ENCODE assay signal across 1 cellular context in the genomic region with DNA sequence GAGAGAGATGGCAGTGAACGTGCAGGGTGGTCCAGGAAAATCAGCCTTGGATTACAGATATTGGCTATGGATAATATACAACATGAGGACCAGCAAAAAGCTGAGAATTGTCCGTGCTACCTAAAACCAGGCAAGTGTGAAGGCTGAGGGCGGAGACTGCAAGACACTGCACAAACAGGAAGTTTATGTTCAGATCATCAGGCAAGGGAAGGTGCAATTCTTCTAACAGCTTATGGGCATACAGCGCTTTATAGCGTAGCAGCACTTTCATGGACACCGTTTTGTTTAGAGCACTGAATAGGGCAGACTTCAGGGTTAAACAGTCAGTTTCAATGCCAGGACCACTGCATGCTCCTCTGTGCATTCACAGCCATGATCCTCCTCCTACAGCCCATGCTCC.
TF ChIP-seq lines count a peak whose summit lies in the region.

No MANE protein-coding gene starts in this region.

TF ChIP-seq in H1, 55 proteins besides CTCF, POLR2A, EP300 and RAD21:
- TF ChIP-seq EZH2 (IDR thresholded peaks at IDR 0.05; ENCODE audit: low read depth, low read length, severe bottlenecking), result no peak
- no peak for TF ChIP-seq ZNF274 (IDR thresholded peaks at IDR 0.05; ENCODE audit: borderline replicate concordance, extremely low read depth, low read length)
- TF ChIP-seq GABPA (IDR thresholded peaks at IDR 0.05; ENCODE audit: borderline replicate concordance, insufficient read depth, low read length), result no peak
- no peak for TF ChIP-seq EGR1 (IDR thresholded peaks at IDR 0.05; ENCODE audit: borderline replicate concordance, low read depth, low read length)
- no peak for TF ChIP-seq CHD2 (IDR thresholded peaks at IDR 0.05; ENCODE audit: low read length)
- TF ChIP-seq TCF12 (IDR thresholded peaks at IDR 0.05; ENCODE audit: low read depth, low read length), result no peak
- TF ChIP-seq YY1 (IDR thresholded peaks at IDR 0.05; ENCODE audit: low read depth, low read length), result no peak
- TF ChIP-seq, protein P1, sequence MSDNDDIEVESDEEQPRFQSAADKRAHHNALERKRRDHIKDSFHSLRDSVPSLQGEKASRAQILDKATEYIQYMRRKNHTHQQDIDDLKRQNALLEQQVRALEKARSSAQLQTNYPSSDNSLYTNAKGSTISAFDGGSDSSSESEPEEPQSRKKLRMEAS (IDR thresholded peaks at IDR 0.05), result no peak
- no peak for TF ChIP-seq ASH2L (IDR thresholded peaks at IDR 0.05; ENCODE audit: low read length)
- no peak for TF ChIP-seq NRF1 (IDR thresholded peaks at IDR 0.05; ENCODE audit: low read depth, low read length)
- TF ChIP-seq CREB1 (IDR thresholded peaks at IDR 0.05), result no peak
- no peak for TF ChIP-seq FOSL1 (IDR thresholded peaks at IDR 0.05; ENCODE audit: insufficient read depth, low read depth, low read length)
- no peak for TF ChIP-seq SP2 (IDR thresholded peaks at IDR 0.05; ENCODE audit: low read length)
- TF ChIP-seq, protein P2, sequence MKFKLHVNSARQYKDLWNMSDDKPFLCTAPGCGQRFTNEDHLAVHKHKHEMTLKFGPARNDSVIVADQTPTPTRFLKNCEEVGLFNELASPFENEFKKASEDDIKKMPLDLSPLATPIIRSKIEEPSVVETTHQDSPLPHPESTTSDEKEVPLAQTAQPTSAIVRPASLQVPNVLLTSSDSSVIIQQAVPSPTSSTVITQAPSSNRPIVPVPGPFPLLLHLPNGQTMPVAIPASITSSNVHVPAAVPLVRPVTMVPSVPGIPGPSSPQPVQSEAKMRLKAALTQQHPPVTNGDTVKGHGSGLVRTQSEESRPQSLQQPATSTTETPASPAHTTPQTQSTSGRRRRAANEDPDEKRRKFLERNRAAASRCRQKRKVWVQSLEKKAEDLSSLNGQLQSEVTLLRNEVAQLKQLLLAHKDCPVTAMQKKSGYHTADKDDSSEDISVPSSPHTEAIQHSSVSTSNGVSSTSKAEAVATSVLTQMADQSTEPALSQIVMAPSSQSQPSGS (IDR thresholded peaks at IDR 0.05; ENCODE audit: low read length), result no peak
- no peak for TF ChIP-seq POU5F1 (IDR thresholded peaks at IDR 0.05; ENCODE audit: low read depth, low read length)
- no peak for TF ChIP-seq CBX5 (IDR thresholded peaks at IDR 0.05; ENCODE audit: low read depth, low read length)
- TF ChIP-seq CTBP2 (IDR thresholded peaks at IDR 0.05; ENCODE audit: borderline replicate concordance, insufficient read depth, insufficient read length, low read length), result no peak
- no peak for TF ChIP-seq BCL11A (IDR thresholded peaks at IDR 0.05; ENCODE audit: low read depth in 2 of 2, low read length in 2 of 2)
- TF ChIP-seq HDAC6 (IDR thresholded peaks at IDR 0.05; ENCODE audit: low read depth, low read length), result no peak
- no peak for TF ChIP-seq KDM1A (IDR thresholded peaks at IDR 0.05; ENCODE audit: borderline replicate concordance, low read length)
